16 cellular contexts compared by ENCODE assay signal in genomic region chr3:14789640-14790285, GRCh38. TPM values are rescaled to one million over a fixed set of nuclear protein-coding genes. Genes with fewer than 3 reads are reported as not detected.
A peak's percentile ranks its signal among the peaks of the same experiment; 100 is the strongest.
DNase-seq lines count a peak whose midpoint lies in the region; ATAC-seq, FAIRE-seq and TF ChIP-seq lines count a peak whose summit lies in the region.
"Had no signal": no experiment of that assay in that cellular context is flagged by ENCODE, and none has a peak within 500 bp of the region (broad histone marks: within the 10 kb centered on the region; RNA-seq: fewer than 3 reads in every experiment).

No MANE protein-coding gene starts in this region.

- no peak overlapping the region for H3K27ac Mint-ChIP-seq in HFFc6
- H3K27ac Mint-ChIP-seq in stimulated activated memory B cell treated with anti-CD40 and anti-IgM and Interleukin-4, amounts not matched to agents 10 μg/mL and 1 μg/mL and 100 μg/mL, for 72 hours = no peak overlapping the region
- H3K27ac Mint-ChIP-seq in activated naive CD4-positive, alpha-beta T cell treated with anti-CD3 and anti-CD28 coated beads, Interleukin-2, amount 50 U/mL, for 72 hours = peak overlapping the region in 1 of 2 donors; percentile 12
- H3K27ac Mint-ChIP-seq: CD14-positive monocyte had no signal

- no peaks in the 10 kb centered on the region for H3K36me3 Mint-ChIP-seq in HFFc6 (ENCODE audit: low read depth)
- H3K36me3 Mint-ChIP-seq in stimulated activated memory B cell treated with anti-CD40 and anti-IgM and Interleukin-4, amounts not matched to agents 10 μg/mL and 1 μg/mL and 100 μg/mL, for 72 hours = no peaks in the 10 kb centered on the region
- no peaks in the 10 kb centered on the region for H3K36me3 Mint-ChIP-seq in activated naive CD4-positive, alpha-beta T cell treated with anti-CD3 and anti-CD28 coated beads, Interleukin-2, amount 50 U/mL, for 72 hours
- H3K36me3 Mint-ChIP-seq: CD14-positive monocyte had no signal

- H3K27me3 ChIP-seq in RWPE2 (ENCODE audit: insufficient read depth, poor library complexity, severe bottlenecking) (peaks cover 5% of the 10 kb centered on the region), thyroid gland (no peaks in the 10 kb centered on the region)

- peaks cover 38% of the 10 kb centered on the region for H3K27me3 Mint-ChIP-seq in HFFc6 (ENCODE audit: insufficient read depth)
- peaks cover 78% of the 10 kb centered on the region for H3K27me3 Mint-ChIP-seq in stimulated activated memory B cell treated with anti-CD40 and anti-IgM and Interleukin-4, amounts not matched to agents 10 μg/mL and 1 μg/mL and 100 μg/mL, for 72 hours

- H3K27ac ChIP-seq in RWPE2 (ENCODE audit: poor library complexity, severe bottlenecking) (no peak overlapping the region), kidney (ENCODE audit: low read depth in 2 of 2, low read length in 2 of 2) (no peak overlapping the region), thyroid gland (no peak overlapping the region)
- H3K27ac ChIP-seq: SJCRH30 had no signal

- H3K4me1 ChIP-seq in RWPE2 (ENCODE audit: insufficient read depth, poor library complexity, severe bottlenecking) = no peaks in the 10 kb centered on the region
- H3K4me1 ChIP-seq in kidney (ENCODE audit: control insufficient read depth in 1 of 2, insufficient read depth in 1 of 2, low read depth in 1 of 2, low read length in 2 of 2) = peaks cover 9 to 17% of the 10 kb centered on the region in 2 donors
- peaks cover 0 to 7% of the 10 kb centered on the region in 2 donors for H3K4me1 ChIP-seq in thyroid gland
- H3K4me1 ChIP-seq: SJCRH30 had no signal

- ATAC-seq in RWPE2 (ENCODE audit: low read depth) = no peak
- peak; percentile 18 for ATAC-seq in stimulated activated memory B cell treated with anti-CD40 and anti-IgM and Interleukin-4, amounts not matched to agents 10 μg/mL and 1 μg/mL and 100 μg/mL, for 72 hours
- ATAC-seq in activated naive CD4-positive, alpha-beta T cell treated with anti-CD3 and anti-CD28 coated beads, Interleukin-2, amount 50 U/mL, for 72 hours = no peak
- ATAC-seq: HCT116 had no signal

- FAIRE-seq in kidney (lab: Jason Lieb, UNC) = no peak
- FAIRE-seq: G401.6 had no signal

- H3K9me3 ChIP-seq in RWPE2 (ENCODE audit: severe bottlenecking) (no peaks in the 10 kb centered on the region), kidney (ENCODE audit: control insufficient read depth in 1 of 2, low read length in 2 of 2) (no peaks in the 10 kb centered on the region), thyroid gland (no peaks in the 10 kb centered on the region)
- H3K9me3 ChIP-seq: SJCRH30 had no signal

- H3K36me3 ChIP-seq in RWPE2 (ENCODE audit: low read depth) (no peaks in the 10 kb centered on the region), kidney (ENCODE audit: control insufficient read depth in 1 of 2, insufficient read depth in 2 of 2, low read length in 2 of 2) (no peaks in the 10 kb centered on the region), thyroid gland (no peaks in the 10 kb centered on the region)
- H3K36me3 ChIP-seq: SJCRH30 had no signal

- H3K4me3 ChIP-seq in RWPE2 (ENCODE audit: severe bottlenecking) = no peak overlapping the region
- no peak overlapping the region for H3K4me3 ChIP-seq in kidney (ENCODE audit: low read length in 2 of 2)
- no peak overlapping the region for H3K4me3 ChIP-seq in thyroid gland (replicated peaks in 1 of 3)
- H3K4me3 ChIP-seq: SJCRH30 had no signal

- WGBS in thyroid gland, 2 donors = 64 to 68% methylated on average over 10 of the region's 10 CpGs

- peaks cover 7% of the 10 kb centered on the region for H3K4me1 Mint-ChIP-seq in HFFc6 (ENCODE audit: low read depth)
- no peaks in the 10 kb centered on the region for H3K4me1 Mint-ChIP-seq in stimulated activated memory B cell treated with anti-CD40 and anti-IgM and Interleukin-4, amounts not matched to agents 10 μg/mL and 1 μg/mL and 100 μg/mL, for 72 hours

- no peak for DNase-seq in HFFc6
- DNase-seq in RWPE2 (ENCODE audit: low spot score) = peak; percentile 16
- DNase-seq in kidney = peak; percentile 58
- DNase-seq in activated naive CD4-positive, alpha-beta T cell treated with anti-CD3 and anti-CD28 coated beads, Interleukin-2, amount 50 U/mL, for 72 hours (ENCODE audit: low spot score in 2 of 2) = no peak
- no peak for DNase-seq in thyroid gland
- no peak for DNase-seq in stimulated activated CD4-positive, alpha-beta T cell treated with anti-CD3 and anti-CD28 coated beads, Interleukin-2, amount 100 ng/mL, for 24 hours
- DNase-seq: ACHN, DMS 273 treated with DMSO at 0.1 percent for 48 hours, MV-4-11, NCI-H1694 treated with DMSO at 0.1 percent for 48 hours, NCI-H748 treated with DMSO at 0.1 percent for 48 hours, SJCRH30 had no signal

- intact Hi-C loops in kidney (cut with DNase I) = loop anchor here (10.0 kb wide), 1 partner anchor 125 kb away; no protein-coding TSS in a partner anchor
- intact Hi-C loops in thyroid gland (cut with DNase I) = loop anchor here (5.0 kb wide), 1 partner anchor 133 kb away; no protein-coding TSS in a partner anchor

- TF ChIP-seq CTCF in HFFc6 (IDR thresholded peaks at IDR 0.05) (no peak), RWPE2 (IDR thresholded peaks at IDR 0.05; ENCODE audit: poor library complexity, severe bottlenecking) (no peak), kidney (IDR thresholded peaks at IDR 0.05; ENCODE audit: borderline replicate concordance, extremely low read depth, insufficient read depth) (no peak), thyroid gland (IDR thresholded peaks at IDR 0.05) (no peak)

- peak overlapping the region; percentile 41; the same call in 1 of the 2 replicates for H3K4me3 Mint-ChIP-seq in HFFc6
- H3K4me3 Mint-ChIP-seq in stimulated activated memory B cell treated with anti-CD40 and anti-IgM and Interleukin-4, amounts not matched to agents 10 μg/mL and 1 μg/mL and 100 μg/mL, for 72 hours = no peak overlapping the region

- H3K9ac ChIP-seq in kidney (ENCODE audit: low read length in 2 of 2) = no peak overlapping the region

- no peak for TF ChIP-seq POLR2A in thyroid gland (IDR thresholded peaks at IDR 0.05)

- no peaks in the 10 kb centered on the region for H3K9me3 Mint-ChIP-seq in HFFc6
- no peaks in the 10 kb centered on the region for H3K9me3 Mint-ChIP-seq in stimulated activated memory B cell treated with anti-CD40 and anti-IgM and Interleukin-4, amounts not matched to agents 10 μg/mL and 1 μg/mL and 100 μg/mL, for 72 hours
- no peaks in the 10 kb centered on the region for H3K9me3 Mint-ChIP-seq in activated naive CD4-positive, alpha-beta T cell treated with anti-CD3 and anti-CD28 coated beads, Interleukin-2, amount 50 U/mL, for 72 hours

RNA-seq across cellular contexts. Expression of gene FGD5, which starts 29.0 kb away (rescaled TPM):
- not detected for total RNA-seq in HFFc6 (2021; fragmentation: NEBNext Ultra II Directional; extraction: Animal tissue kit (Norgen Biotek cat#: 25700))
- total RNA-seq in kidney (40.1 TPM), thyroid gland (10 to 100 TPM; 13.0 to 29.3 (median 17.4) TPM)
- 18.7 TPM for polyA plus RNA-seq in kidney (ENCODE audit: insufficient read depth, low read depth, low replicate concordance)
- total RNA-seq in activated naive CD4-positive, alpha-beta T cell treated with anti-CD3 and anti-CD28 coated beads, Interleukin-2, amount 50 U/mL, for 72 hours = not detected
- total RNA-seq: SJCRH30 had no signal
- polyA plus RNA-seq: CD14-positive monocyte had no signal

Comparison
In these comparisons a context has a peak if more than half of its experiments do, and no peak if none do; other contexts are left out.
1. DNase-seq: peak in RWPE2 (single experiment) and kidney (single experiment); none in HFFc6 (single experiment), activated naive CD4-positive, alpha-beta T cell treated with anti-CD3 and anti-CD28 coated beads, Interleukin-2, amount 50 U/mL, for 72 hours (0 of 2), thyroid gland (0 of 2) and stimulated activated CD4-positive, alpha-beta T cell treated with anti-CD3 and anti-CD28 coated beads, Interleukin-2, amount 100 ng/mL, for 24 hours (0 of 2).
2. RNA of gene FGD5, which starts 29.0 kb away (total RNA-seq): 40.1 TPM in kidney (single experiment) and 13.0 to 29.3 TPM in thyroid gland; not detected in activated naive CD4-positive, alpha-beta T cell treated with anti-CD3 and anti-CD28 coated beads, Interleukin-2, amount 50 U/mL, for 72 hours and not detected in HFFc6; every median in the first group is over 10 times any median in the second.